In genomic region chr16:22265351-22265750, GRCh38 we compare ENCODE assay signal across 17 cellular contexts.
"Had no signal": no experiment of that assay in that cellular context is flagged by ENCODE, and none has a peak within 500 bp of the region (broad histone marks: within the 10 kb centered on the region; RNA-seq: fewer than 3 reads in every experiment).

No MANE protein-coding gene starts in this region.

- DNase-seq: activated CD4-positive, alpha-beta T cell treated with anti-CD3 and anti-CD28 coated beads for 36 hours; activated naive CD4-positive, alpha-beta T cell treated with anti-CD3 and anti-CD28 coated beads for 36 hours; amniotic stem cell; central memory CD4-positive, alpha-beta T cell; cortex of kidney; effector CD4-positive, alpha-beta T cell; esophagus squamous epithelium; hypothalamus; kidney glomerular epithelial cell; mesendoderm; stimulated activated CD4-positive, alpha-beta T cell treated with anti-CD3 and anti-CD28 coated beads, Interleukin-15, amount 100 ng/mL, for 24 hours; stimulated activated CD4-positive, alpha-beta T cell treated with anti-CD3 and anti-CD28 coated beads, Interleukin-4, amount 100 ng/mL, for 1 hour; stimulated activated naive B cell treated with anti-CD40 and anti-IgM and Interleukin-4, amounts not matched to agents 10 μg/mL and 1 μg/mL and 100 μg/mL, for 72 hours; substantia nigra had no signal

- H3K4me1 Mint-ChIP-seq: nephron; stimulated activated naive B cell treated with anti-CD40 and anti-IgM and Interleukin-4, amounts not matched to agents 10 μg/mL and 1 μg/mL and 100 μg/mL, for 72 hours had no signal

- H3K9me3 ChIP-seq: esophagus squamous epithelium, tibial nerve had no signal

- H3K4me3 Mint-ChIP-seq: activated CD4-positive, alpha-beta T cell treated with anti-CD3 and anti-CD28 coated beads for 36 hours; activated naive CD4-positive, alpha-beta T cell treated with anti-CD3 and anti-CD28 coated beads for 36 hours; nephron; stimulated activated naive B cell treated with anti-CD40 and anti-IgM and Interleukin-4, amounts not matched to agents 10 μg/mL and 1 μg/mL and 100 μg/mL, for 72 hours had no signal

- H3K27ac Mint-ChIP-seq: activated CD4-positive, alpha-beta T cell treated with anti-CD3 and anti-CD28 coated beads for 36 hours; activated naive CD4-positive, alpha-beta T cell treated with anti-CD3 and anti-CD28 coated beads for 36 hours; nephron; stimulated activated naive B cell treated with anti-CD40 and anti-IgM and Interleukin-4, amounts not matched to agents 10 μg/mL and 1 μg/mL and 100 μg/mL, for 72 hours had no signal

- H3K4me1 ChIP-seq: esophagus squamous epithelium, tibial nerve had no signal

- H3K27me3 Mint-ChIP-seq: activated CD4-positive, alpha-beta T cell treated with anti-CD3 and anti-CD28 coated beads for 36 hours; stimulated activated naive B cell treated with anti-CD40 and anti-IgM and Interleukin-4, amounts not matched to agents 10 μg/mL and 1 μg/mL and 100 μg/mL, for 72 hours had no signal

- H3K27me3 ChIP-seq: esophagus squamous epithelium, tibial nerve had no signal

- H3K9me3 Mint-ChIP-seq: nephron had no signal

- ATAC-seq: activated CD4-positive, alpha-beta T cell treated with anti-CD3 and anti-CD28 coated beads for 36 hours; stimulated activated naive B cell treated with anti-CD40 and anti-IgM and Interleukin-4, amounts not matched to agents 10 μg/mL and 1 μg/mL and 100 μg/mL, for 72 hours had no signal

- H3K4me3 ChIP-seq: esophagus squamous epithelium, skin epidermis, tibial nerve had no signal

- H3K27ac ChIP-seq: esophagus squamous epithelium, tibial nerve had no signal
